ENCODE assay signal across 17 cellular contexts in the genomic region with DNA sequence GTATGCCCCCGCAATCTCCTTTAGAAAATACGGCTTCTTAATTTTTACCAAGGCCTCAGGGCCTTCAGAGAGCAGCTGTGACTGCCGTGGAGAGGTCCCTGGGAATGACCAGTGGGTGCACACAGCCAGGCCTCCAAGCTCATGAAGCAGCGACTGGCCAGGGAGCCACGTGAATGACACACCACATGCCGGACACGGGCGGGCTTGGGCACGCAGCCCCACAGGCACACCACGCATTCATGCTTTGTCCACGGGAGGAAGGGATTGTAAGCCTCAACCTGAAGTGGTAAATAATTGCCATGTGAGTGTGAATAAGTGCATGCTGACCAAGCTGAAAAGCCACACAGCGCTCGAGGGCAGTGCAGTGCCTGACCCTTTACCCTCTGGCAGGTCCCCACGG.
A peak's percentile ranks its signal among the peaks of the same experiment; 100 is the strongest.
DNase-seq lines count a peak whose midpoint lies in the region; ATAC-seq and TF ChIP-seq lines count a peak whose summit lies in the region.
"Had no signal": no experiment of that assay in that cellular context is flagged by ENCODE, and none has a peak within 500 bp of the region (broad histone marks: within the 10 kb centered on the region; RNA-seq: fewer than 3 reads in every experiment).

No MANE protein-coding gene starts in this region.

- H3K36me3 ChIP-seq in BLaER1 = 0 out of 2 replicates have a peak, but pooled peaks cover 8% of the 10 kb centered on the region

- no peak overlapping the region for H3K4me3 Mint-ChIP-seq in osteocyte (ENCODE audit: unreplicated experiment)
- no peak overlapping the region for H3K4me3 Mint-ChIP-seq in activated naive CD4-positive, alpha-beta T cell treated with anti-CD3 and anti-CD28 coated beads for 36 hours
- no peak overlapping the region for H3K4me3 Mint-ChIP-seq in activated CD8-positive, alpha-beta T cell treated with anti-CD3 and anti-CD28 coated beads, Interleukin-2, amount 10 ng/mL, durations not matched to agents 7 days and 5 days
- H3K4me3 Mint-ChIP-seq: HFFc6 had no signal

- peak; percentile 67 for DNase-seq in osteocyte (ENCODE audit: extremely low spot score, unreplicated experiment)
- no peak for DNase-seq in activated naive CD4-positive, alpha-beta T cell treated with anti-CD3 and anti-CD28 coated beads for 36 hours
- DNase-seq in activated CD4-positive, alpha-beta T cell treated with anti-CD3 and anti-CD28 coated beads, Interleukin-2, amount 50 U/mL, for 48 hours = no peak
- DNase-seq in activated CD8-positive, alpha-beta T cell treated with anti-CD3 and anti-CD28 coated beads, Interleukin-2, amount 10 ng/mL, durations not matched to agents 7 days and 5 days = no peak
- DNase-seq: C1 segment of cervical spinal cord, HFFc6, KG1, MV-4-11, NCI-H187, NCI-H2107, NCI-H524, NCI-H82, SHP77 had no signal

- H3K4me1 ChIP-seq in BLaER1 = peaks cover 66% of the 10 kb centered on the region

- no peaks in the 10 kb centered on the region for H4K20me1 ChIP-seq in BLaER1

- peak overlapping the region; percentile 96 for H3K4me2 ChIP-seq in BLaER1

- no peaks in the 10 kb centered on the region for H3K27me3 Mint-ChIP-seq in osteocyte (ENCODE audit: unreplicated experiment)
- H3K27me3 Mint-ChIP-seq in activated naive CD4-positive, alpha-beta T cell treated with anti-CD3 and anti-CD28 coated beads for 36 hours (ENCODE audit: low read depth) = no peaks in the 10 kb centered on the region
- no peaks in the 10 kb centered on the region for H3K27me3 Mint-ChIP-seq in activated CD8-positive, alpha-beta T cell treated with anti-CD3 and anti-CD28 coated beads, Interleukin-2, amount 10 ng/mL, durations not matched to agents 7 days and 5 days (ENCODE audit: low read depth)

- peak overlapping the region; percentile 57 for H3K27ac ChIP-seq in BLaER1
- H3K27ac ChIP-seq in angular gyrus (ENCODE audit: low read depth, low read length) = peak overlapping the region; percentile 82
- H3K27ac ChIP-seq in layer of hippocampus (ENCODE audit: low read depth, low read length) = peak overlapping the region; percentile 25

- peak overlapping the region; percentile 51 for H3K4me3 ChIP-seq in BLaER1

- no peaks in the 10 kb centered on the region for H3K27me3 ChIP-seq in BLaER1
- H3K27me3 ChIP-seq in layer of hippocampus (ENCODE audit: control insufficient read depth, insufficient read depth, low read length) = no peaks in the 10 kb centered on the region

- peaks cover 2% of the 10 kb centered on the region for H3K4me1 Mint-ChIP-seq in osteocyte (ENCODE audit: unreplicated experiment)
- H3K4me1 Mint-ChIP-seq in activated naive CD4-positive, alpha-beta T cell treated with anti-CD3 and anti-CD28 coated beads for 36 hours (ENCODE audit: low read depth) = peaks cover 16% of the 10 kb centered on the region
- no peaks in the 10 kb centered on the region for H3K4me1 Mint-ChIP-seq in activated CD8-positive, alpha-beta T cell treated with anti-CD3 and anti-CD28 coated beads, Interleukin-2, amount 10 ng/mL, durations not matched to agents 7 days and 5 days (ENCODE audit: low read depth)

- no peak overlapping the region for H3K27ac Mint-ChIP-seq in osteocyte (ENCODE audit: unreplicated experiment)
- no peak overlapping the region for H3K27ac Mint-ChIP-seq in activated naive CD4-positive, alpha-beta T cell treated with anti-CD3 and anti-CD28 coated beads for 36 hours
- H3K27ac Mint-ChIP-seq in activated CD8-positive, alpha-beta T cell treated with anti-CD3 and anti-CD28 coated beads, Interleukin-2, amount 10 ng/mL, durations not matched to agents 7 days and 5 days = no peak overlapping the region
- H3K27ac Mint-ChIP-seq: HFFc6 had no signal

- no peak for ATAC-seq in GM18498 (IDR thresholded peaks at IDR 0.05; ENCODE audit: unreplicated experiment)
- ATAC-seq in activated CD8-positive, alpha-beta T cell treated with anti-CD3 and anti-CD28 coated beads, Interleukin-2, amount 10 ng/mL, durations not matched to agents 7 days and 5 days = no peak

- intact Hi-C loops in activated naive CD4-positive, alpha-beta T cell treated with anti-CD3 and anti-CD28 coated beads for 36 hours (cut with micrococcal nuclease) = no loop called here

- POLR2A ChIA-PET in activated CD8-positive, alpha-beta T cell treated with anti-CD3 and anti-CD28 coated beads, Interleukin-2, amount 10 ng/mL, durations not matched to agents 7 days and 5 days (lab: Charles Lee) = no interaction called here

- CTCF ChIA-PET in activated naive CD4-positive, alpha-beta T cell treated with anti-CD3 and anti-CD28 coated beads for 36 hours (lab: Charles Lee) = no interaction called here
- CTCF ChIA-PET in activated CD8-positive, alpha-beta T cell treated with anti-CD3 and anti-CD28 coated beads, Interleukin-2, amount 10 ng/mL, durations not matched to agents 7 days and 5 days (lab: Charles Lee) = no interaction called here

- no peaks in the 10 kb centered on the region for H3K9me3 Mint-ChIP-seq in osteocyte (ENCODE audit: unreplicated experiment)
- H3K9me3 Mint-ChIP-seq in activated naive CD4-positive, alpha-beta T cell treated with anti-CD3 and anti-CD28 coated beads for 36 hours = no peaks in the 10 kb centered on the region
- H3K9me3 Mint-ChIP-seq in activated CD8-positive, alpha-beta T cell treated with anti-CD3 and anti-CD28 coated beads, Interleukin-2, amount 10 ng/mL, durations not matched to agents 7 days and 5 days (ENCODE audit: insufficient read depth) = no peaks in the 10 kb centered on the region
- H3K9me3 Mint-ChIP-seq: HFFc6 had no signal

- 0 out of 2 replicates have a peak, but pooled peaks cover 3% of the 10 kb centered on the region for H3K9me3 ChIP-seq in BLaER1

- TF ChIP-seq CTCF in osteocyte (IDR thresholded peaks at IDR 0.05) = no peak

- peaks cover 6% of the 10 kb centered on the region for H3K36me3 Mint-ChIP-seq in osteocyte (ENCODE audit: unreplicated experiment)
- peaks cover 47% of the 10 kb centered on the region for H3K36me3 Mint-ChIP-seq in activated naive CD4-positive, alpha-beta T cell treated with anti-CD3 and anti-CD28 coated beads for 36 hours (ENCODE audit: low read depth)
- peaks cover 39% of the 10 kb centered on the region for H3K36me3 Mint-ChIP-seq in activated CD8-positive, alpha-beta T cell treated with anti-CD3 and anti-CD28 coated beads, Interleukin-2, amount 10 ng/mL, durations not matched to agents 7 days and 5 days (ENCODE audit: low read depth)

- H3K9ac ChIP-seq in BLaER1 = peak overlapping the region; percentile 54; the same call in 1 of the 2 replicates

Comparison
In these comparisons a context has a peak if more than half of its experiments do, and no peak if none do; other contexts are left out.
1. H3K27ac ChIP-seq: peak in every context shown above with its lines; median percentile 82 in angular gyrus; 57 in BLaER1; 25 in layer of hippocampus.